Comparison of ENCODE assay signal across 8 cellular contexts in genomic region chr1:45543599-45544417, GRCh38. TPM values are rescaled to one million over a fixed set of nuclear protein-coding genes. Genes with fewer than 3 reads are reported as not detected.
DNase-seq lines count a peak whose midpoint lies in the region; ATAC-seq and TF ChIP-seq lines count a peak whose summit lies in the region.

No MANE protein-coding gene starts in this region.

- H3K36me3 Mint-ChIP-seq in activated CD4-positive, alpha-beta memory T cell treated with anti-CD3 and anti-CD28 coated beads, Interleukin-2, amount 10 ng/mL, durations not matched to agents 7 days and 5 days (ENCODE audit: low read depth): no peaks in the 10 kb centered on the region
- no peaks in the 10 kb centered on the region for H3K36me3 Mint-ChIP-seq in MCF 10A (ENCODE audit: insufficient read depth, unreplicated experiment)

- TF ChIP-seq CTCF in GM10248 (IDR thresholded peaks at IDR 0.05; ENCODE audit: control extremely low read depth, extremely low read depth, low read depth, missing control alignments) (no peak), fibroblast of pulmonary artery (IDR thresholded peaks at IDR 0.05; ENCODE audit: low read length, missing control alignments) (no peak), sigmoid colon (IDR thresholded peaks at IDR 0.05) (no peak), MCF 10A (IDR thresholded peaks at IDR 0.05; ENCODE audit: unreplicated experiment) (no peak)

- POLR2A ChIA-PET in GM10248 (lab: Yijun Ruan, JAX) (interaction anchor here (1.0 to 6.1 kb wide), 3 partner anchors 16 to 39 kb away, joined by 3 to 87 read pairs (median 5); partner anchors contain the start of gene PRDX1), MCF 10A (lab: Yijun Ruan, JAX) (interaction anchor here (0.7 to 1.1 kb wide), 2 partner anchors 26 to 39 kb away, joined by 3 read pairs; no protein-coding TSS in a partner anchor)
- POLR2A ChIA-PET in activated CD4-positive, alpha-beta memory T cell treated with anti-CD3 and anti-CD28 coated beads, Interleukin-2, amount 10 ng/mL, durations not matched to agents 7 days and 5 days (lab: Charles Lee): interaction anchor here (0.6 to 7.9 kb wide), 10 partner anchors 9 to 813 kb away, joined by 3 to 89 read pairs (median 5); partner anchors contain the start of genes MUTYH, NASP, PRDX1 and RNU5D-1

- WGBS in sigmoid colon, 2 donors: 33 to 78% methylated on average over 8 of the region's 8 CpGs

- H3K4me1 Mint-ChIP-seq in activated CD4-positive, alpha-beta memory T cell treated with anti-CD3 and anti-CD28 coated beads, Interleukin-2, amount 10 ng/mL, durations not matched to agents 7 days and 5 days: peaks cover 34% of the 10 kb centered on the region
- no peaks in the 10 kb centered on the region for H3K4me1 Mint-ChIP-seq in MCF 10A (ENCODE audit: insufficient read depth, unreplicated experiment)

- H3K36me3 ChIP-seq in sigmoid colon: no peaks in the 10 kb centered on the region

- no peaks in the 10 kb centered on the region for H3K27me3 ChIP-seq in sigmoid colon

- DNase-seq in GM10248 (ENCODE audit: extremely low spot score) (peak; percentile 49), KG1 (lab: John Stamatoyannopoulos, UW) (peak; percentile 80), fibroblast of pulmonary artery (ENCODE audit: low read depth) (peak; percentile 47), sigmoid colon (peak; percentile 76), MCF 10A (ENCODE audit: unreplicated experiment) (no peak)
- DNase-seq in activated CD4-positive, alpha-beta memory T cell treated with anti-CD3 and anti-CD28 coated beads, Interleukin-2, amount 10 ng/mL, durations not matched to agents 7 days and 5 days: peak; percentile 75

- no peak for ATAC-seq in GM21423 (IDR thresholded peaks at IDR 0.05; ENCODE audit: unreplicated experiment)
- no peak for ATAC-seq in GM19395 (IDR thresholded peaks at IDR 0.05; ENCODE audit: unreplicated experiment)

- no peaks in the 10 kb centered on the region for H3K4me1 ChIP-seq in sigmoid colon

- BruUV-seq in MCF 10A (replicated peaks; lab: Mats Ljungman, UMichigan): no TSS peak

- H3K27ac ChIP-seq in sigmoid colon: peak overlapping the region in 2 of 4 donors; percentile 43 to 46

- peak overlapping the region; percentile 26 for H3K27ac Mint-ChIP-seq in activated CD4-positive, alpha-beta memory T cell treated with anti-CD3 and anti-CD28 coated beads, Interleukin-2, amount 10 ng/mL, durations not matched to agents 7 days and 5 days
- H3K27ac Mint-ChIP-seq in MCF 10A (ENCODE audit: low read depth, unreplicated experiment): no peak overlapping the region

- CTCF ChIA-PET in GM10248 (lab: Yijun Ruan, JAX): interaction anchor here (1.0 to 6.5 kb wide), 8 partner anchors 10 to 32 kb away, joined by 3 to 43 read pairs (median 6); partner anchors contain the start of gene PRDX1
- CTCF ChIA-PET in activated CD4-positive, alpha-beta memory T cell treated with anti-CD3 and anti-CD28 coated beads, Interleukin-2, amount 10 ng/mL, durations not matched to agents 7 days and 5 days (lab: Charles Lee): interaction anchor here (0.6 to 1.8 kb wide), 5 partner anchors 20 to 529 kb away, joined by 3 to 7 read pairs (median 3); partner anchors contain the start of gene PRDX1
- CTCF ChIA-PET in MCF 10A (lab: Yijun Ruan, JAX): interaction anchor here (0.5 to 0.7 kb wide), 2 partner anchors 27 to 32 kb away, joined by 3 read pairs; no protein-coding TSS in a partner anchor

- no peak for TF ChIP-seq EP300 in sigmoid colon (IDR thresholded peaks at IDR 0.05)

- H3K9me3 ChIP-seq in sigmoid colon: no peaks in the 10 kb centered on the region

- H3K9me3 Mint-ChIP-seq in activated CD4-positive, alpha-beta memory T cell treated with anti-CD3 and anti-CD28 coated beads, Interleukin-2, amount 10 ng/mL, durations not matched to agents 7 days and 5 days: no peaks in the 10 kb centered on the region
- H3K9me3 Mint-ChIP-seq in MCF 10A (ENCODE audit: unreplicated experiment): no peaks in the 10 kb centered on the region

- peak overlapping the region; percentile 17 for H3K4me3 ChIP-seq in fibroblast of pulmonary artery (replicated peaks; ENCODE audit: low read depth, low read length)
- no peak overlapping the region for H3K4me3 ChIP-seq in sigmoid colon

- no peak for TF ChIP-seq POLR2A in sigmoid colon (IDR thresholded peaks at IDR 0.05)

- peaks cover 9% of the 10 kb centered on the region for H3K27me3 Mint-ChIP-seq in activated CD4-positive, alpha-beta memory T cell treated with anti-CD3 and anti-CD28 coated beads, Interleukin-2, amount 10 ng/mL, durations not matched to agents 7 days and 5 days
- H3K27me3 Mint-ChIP-seq in MCF 10A (ENCODE audit: insufficient read depth, unreplicated experiment): no peaks in the 10 kb centered on the region

- peak overlapping the region; percentile 14 for H3K4me3 Mint-ChIP-seq in activated CD4-positive, alpha-beta memory T cell treated with anti-CD3 and anti-CD28 coated beads, Interleukin-2, amount 10 ng/mL, durations not matched to agents 7 days and 5 days
- H3K4me3 Mint-ChIP-seq in MCF 10A (ENCODE audit: unreplicated experiment): no peak overlapping the region

- intact Hi-C loops in sigmoid colon (cut with DNase I) (no loop called here), MCF 10A (cut with micrococcal nuclease) (no loop called here)

RNA-seq across cellular contexts. Expression of gene AKR1A1, which starts 6.8 kb away (rescaled TPM):
- 100 to 1,000 TPM; 144 TPM for total RNA-seq in activated CD4-positive, alpha-beta memory T cell treated with anti-CD3 and anti-CD28 coated beads, Interleukin-2, amount 10 ng/mL, durations not matched to agents 7 days and 5 days
- total RNA-seq in sigmoid colon (10 to 100 TPM; 39.6 to 64.2 (median 55.1) TPM), MCF 10A (2022) (108 and 142 TPM in 2 replicates)
- 100 to 1,000 TPM; 175 to 234 (median 217) TPM for polyA plus RNA-seq in sigmoid colon

RNA-seq across cellular contexts. Expression of gene PRDX1, which starts 22.1 kb away (rescaled TPM):
- total RNA-seq in activated CD4-positive, alpha-beta memory T cell treated with anti-CD3 and anti-CD28 coated beads, Interleukin-2, amount 10 ng/mL, durations not matched to agents 7 days and 5 days: 100 to 1,000 TPM; 296 to 309 TPM
- total RNA-seq in sigmoid colon (100 to 1,000 TPM; 169 to 257 (median 224) TPM), MCF 10A (2022) (207 and 242 TPM in 2 replicates)
- polyA plus RNA-seq in sigmoid colon: 100 to 1,000 TPM; 470 to 661 (median 517) TPM

RNA-seq across cellular contexts. Expression of gene NASP, which starts 40.0 kb away (rescaled TPM):
- 100 to 1,000 TPM; 166 to 172 TPM for total RNA-seq in activated CD4-positive, alpha-beta memory T cell treated with anti-CD3 and anti-CD28 coated beads, Interleukin-2, amount 10 ng/mL, durations not matched to agents 7 days and 5 days
- 10 to 100 TPM; 64.8 to 80.3 (median 75.4) TPM for total RNA-seq in sigmoid colon
- polyA plus RNA-seq in sigmoid colon: 100 to 1,000 TPM in 2 of 3 donors, 10 to 100 TPM in 1; 76.8 to 159 (median 133) TPM
- total RNA-seq in MCF 10A (2022): 76.4 and 84.6 TPM in 2 replicates

RNA-seq across cellular contexts. Expression of gene MMACHC, which starts 43.7 kb away (rescaled TPM):
- total RNA-seq in activated CD4-positive, alpha-beta memory T cell treated with anti-CD3 and anti-CD28 coated beads, Interleukin-2, amount 10 ng/mL, durations not matched to agents 7 days and 5 days: 1 to 10 TPM; 4.0 to 4.4 TPM
- total RNA-seq in sigmoid colon (1 to 10 TPM in 3 of 4 donors, under 1 TPM in 1; 0.83 to 3.9 (median 1.9) TPM), MCF 10A (2022) (12.4 and 14.8 TPM in 2 replicates)
- polyA plus RNA-seq in sigmoid colon: 1 to 10 TPM; 1.2 to 5.9 (median 3.0) TPM

RNA-seq across cellular contexts. Expression of gene CCDC163, which starts 43.9 kb away (rescaled TPM):
- total RNA-seq in activated CD4-positive, alpha-beta memory T cell treated with anti-CD3 and anti-CD28 coated beads, Interleukin-2, amount 10 ng/mL, durations not matched to agents 7 days and 5 days: 1 to 10 TPM; 6.7 to 6.8 TPM
- 1 to 10 TPM in 1 of 4 donors, under 1 TPM in 3; 0.27 to 1.1 (median 0.77) TPM for total RNA-seq in sigmoid colon
- 1 to 10 TPM in 1 of 3 donors, under 1 TPM in 1, not detected in 1; 0.69 to 3.4 TPM for polyA plus RNA-seq in sigmoid colon
- 9.4 and 9.5 TPM in 2 replicates for total RNA-seq in MCF 10A (2022)
